7 cellular contexts compared by ENCODE assay signal in the genomic region with DNA sequence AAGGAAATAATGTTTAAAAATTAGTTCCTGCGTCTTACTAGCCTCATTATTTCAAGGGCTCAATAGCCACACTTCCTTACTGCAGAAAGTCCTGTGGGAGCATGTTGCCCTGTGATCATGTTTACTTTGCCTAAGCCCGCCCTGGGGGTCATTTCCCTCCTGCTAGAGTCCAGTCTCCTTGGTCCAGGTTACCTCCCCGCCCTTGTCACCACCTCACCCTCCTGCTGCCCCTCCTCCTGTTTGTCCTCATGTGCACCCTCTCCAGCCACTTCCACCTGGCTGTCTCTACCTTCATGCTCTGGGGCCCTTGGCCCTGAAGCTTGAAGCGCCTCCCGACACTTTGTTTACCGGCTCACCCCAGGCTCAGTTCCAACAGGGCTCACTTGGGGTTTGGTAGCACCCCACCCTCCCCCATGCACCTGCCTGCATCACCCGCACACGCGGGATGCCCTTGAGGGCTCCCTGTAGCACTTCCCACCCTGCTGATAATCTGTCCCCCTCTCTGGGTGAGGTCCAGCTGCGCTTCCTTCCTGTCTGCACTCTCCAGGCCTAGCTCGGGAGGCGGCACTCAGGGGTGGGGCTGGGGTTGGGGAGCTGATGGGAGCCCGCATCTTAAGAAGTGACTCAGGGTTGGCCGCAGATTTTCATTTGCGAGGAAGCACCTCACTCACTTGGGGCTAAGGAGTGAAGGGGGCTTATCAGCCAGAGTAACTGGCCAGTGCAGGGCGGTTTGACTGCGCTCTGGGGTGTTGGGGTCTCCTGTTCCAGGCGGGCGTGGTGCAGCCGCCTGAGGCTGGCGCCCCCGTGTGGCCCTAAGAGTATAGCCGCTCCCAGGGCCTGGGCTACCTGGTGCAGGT. TPM values are rescaled to one million over a fixed set of nuclear protein-coding genes. Genes with fewer than 3 reads are reported as not detected.
DNase-seq lines count a peak whose midpoint lies in the region; ATAC-seq and TF ChIP-seq lines count a peak whose summit lies in the region.

No MANE protein-coding gene starts in this region.

- TF ChIP-seq CTCF in nephron progenitor cell (IDR thresholded peaks at IDR 0.05): peak; percentile 75

- H3K9me3 Mint-ChIP-seq in IgD-negative memory B cell (no peaks in the 10 kb centered on the region), nephron progenitor cell (no peaks in the 10 kb centered on the region)
- H3K9me3 Mint-ChIP-seq in T-helper 2 cell treated with Interferon-gamma antibody and Interleukin-4, amounts not matched to agents 5 μg/mL and 100 μg/mL, for 36 hours: no peaks in the 10 kb centered on the region

- H3K4me1 Mint-ChIP-seq in IgD-negative memory B cell: peaks cover 20 to 37% (median 30%) of the 10 kb centered on the region in 3 donors
- H3K4me1 Mint-ChIP-seq in T-helper 2 cell treated with Interferon-gamma antibody and Interleukin-4, amounts not matched to agents 5 μg/mL and 100 μg/mL, for 36 hours (ENCODE audit: low read depth): peaks cover 18% of the 10 kb centered on the region
- peaks cover 45% of the 10 kb centered on the region for H3K4me1 Mint-ChIP-seq in nephron progenitor cell

- ATAC-seq in HG03520 (IDR thresholded peaks at IDR 0.05; ENCODE audit: unreplicated experiment) (no peak), GM18870 (IDR thresholded peaks at IDR 0.05; ENCODE audit: unreplicated experiment) (no peak)

- H3K27ac Mint-ChIP-seq in IgD-negative memory B cell (peak overlapping the region; percentile 68 to 87 (median 87)), nephron progenitor cell (peak overlapping the region; percentile 58)
- H3K27ac Mint-ChIP-seq in T-helper 2 cell treated with Interferon-gamma antibody and Interleukin-4, amounts not matched to agents 5 μg/mL and 100 μg/mL, for 36 hours: no peak overlapping the region

- H3K27me3 Mint-ChIP-seq in IgD-negative memory B cell (peaks cover 4% of the 10 kb centered on the region), nephron progenitor cell (ENCODE audit: low read depth, poor library complexity) (peaks cover 82% of the 10 kb centered on the region)
- peaks cover 2% of the 10 kb centered on the region for H3K27me3 Mint-ChIP-seq in T-helper 2 cell treated with Interferon-gamma antibody and Interleukin-4, amounts not matched to agents 5 μg/mL and 100 μg/mL, for 36 hours (ENCODE audit: low read depth)

- DNase-seq in ELF-1 (ENCODE audit: low read depth, low spot score) (peak; percentile 88), dermis blood vessel endothelial cell (peak; percentile 65), nephron progenitor cell (peak; percentile 73)
- DNase-seq in T-helper 2 cell treated with Interferon-gamma antibody and Interleukin-4, amounts not matched to agents 5 μg/mL and 100 μg/mL, for 36 hours (ENCODE audit: low spot score): peak; percentile 19

- H3K36me3 Mint-ChIP-seq in IgD-negative memory B cell (no peaks in the 10 kb centered on the region), nephron progenitor cell (ENCODE audit: low read depth) (no peaks in the 10 kb centered on the region)
- H3K36me3 Mint-ChIP-seq in T-helper 2 cell treated with Interferon-gamma antibody and Interleukin-4, amounts not matched to agents 5 μg/mL and 100 μg/mL, for 36 hours (ENCODE audit: low read depth): no peaks in the 10 kb centered on the region

- H3K4me3 Mint-ChIP-seq in IgD-negative memory B cell (peak overlapping the region in 3 of 4 donors; percentile 55 to 73 (median 67)), nephron progenitor cell (no peak overlapping the region)
- H3K4me3 Mint-ChIP-seq in T-helper 2 cell treated with Interferon-gamma antibody and Interleukin-4, amounts not matched to agents 5 μg/mL and 100 μg/mL, for 36 hours: no peak overlapping the region

RNA-seq across cellular contexts. Expression of a gene that starts 40.1 kb away (rescaled TPM):
- polyA plus RNA-seq in IgD-negative memory B cell: not detected
- not detected in 2 replicates for total RNA-seq in dermis blood vessel endothelial cell

RNA-seq across cellular contexts. Expression of a gene that starts 49.8 kb away (rescaled TPM):
- polyA plus RNA-seq in IgD-negative memory B cell: 25.4 TPM
- total RNA-seq in dermis blood vessel endothelial cell: 55.1 and 79.6 TPM in 2 replicates

Comparison
In these comparisons a context has a peak if more than half of its experiments do, and no peak if none do; other contexts are left out.
1. DNase-seq: peak in every context shown above with its lines; median percentile 88 in ELF-1; 73 in nephron progenitor cell; 65 in dermis blood vessel endothelial cell; 19 in T-helper 2 cell treated with Interferon-gamma antibody and Interleukin-4, amounts not matched to agents 5 μg/mL and 100 μg/mL, for 36 hours.
2. H3K4me3 Mint-ChIP-seq: peak in IgD-negative memory B cell (3 of 4); none in T-helper 2 cell treated with Interferon-gamma antibody and Interleukin-4, amounts not matched to agents 5 μg/mL and 100 μg/mL, for 36 hours (single experiment) and nephron progenitor cell (single experiment).